12 cellular contexts compared by ENCODE assay signal in the genomic region with DNA sequence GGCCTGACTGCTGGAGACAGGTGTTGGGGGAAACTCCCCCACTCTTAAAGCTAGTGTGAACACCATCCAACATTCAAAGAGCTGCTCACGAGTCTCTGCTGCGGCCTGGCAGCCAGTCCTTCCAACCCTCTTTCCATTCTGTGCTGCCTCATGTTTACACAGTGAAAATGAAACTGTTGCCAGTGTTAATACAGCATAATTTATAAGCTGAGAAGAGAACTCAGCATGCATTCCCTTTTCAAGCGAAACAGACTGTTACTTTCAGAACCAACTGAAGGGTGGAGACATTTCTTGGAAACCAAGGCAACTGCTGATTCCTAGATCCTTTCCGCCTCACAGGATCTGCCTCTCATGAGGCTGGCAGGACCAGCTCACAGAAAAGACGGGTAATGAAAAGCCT.
DNase-seq lines count a peak whose midpoint lies in the region; ATAC-seq and TF ChIP-seq lines count a peak whose summit lies in the region.
"Had no signal": no experiment of that assay in that cellular context is flagged by ENCODE, and none has a peak within 500 bp of the region (broad histone marks: within the 10 kb centered on the region; RNA-seq: fewer than 3 reads in every experiment).

No MANE protein-coding gene starts in this region.

- peak overlapping the region; percentile 35 to 95 (median 92) for H3K27ac Mint-ChIP-seq in brain
- no peak overlapping the region for H3K27ac Mint-ChIP-seq in activated T-cell treated with anti-CD3 and anti-CD28 coated beads, Interleukin-2, amount 50 U/mL, for 72 hours

- peak; percentile 36 for DNase-seq in NCI-H2171 treated with DMSO at 0.1 percent for 48 hours (lab: John Stamatoyannopoulos, UW)
- no peak for DNase-seq in NCI-H2171 (lab: John Stamatoyannopoulos, UW)
- DNase-seq in activated T-cell treated with anti-CD3 and anti-CD28 coated beads, Interleukin-2, amount 50 U/mL, for 72 hours, result no peak
- no peak for DNase-seq in HUDEP-2 (lab: John Stamatoyannopoulos, UW; ENCODE audit: unreplicated experiment in 76 of 76)
- DNase-seq in germinal center (ENCODE audit: low spot score), result no peak
- DNase-seq: occipital lobe had no signal

- H3K27me3 ChIP-seq in neural cell (ENCODE audit: insufficient read depth, low read depth, low read length), result no peaks in the 10 kb centered on the region

- H3K36me3 ChIP-seq in neural cell (ENCODE audit: insufficient read depth, low read length), result no peaks in the 10 kb centered on the region

- peak overlapping the region; percentile 60 for H3K27ac ChIP-seq in neural cell (ENCODE audit: low read length)
- H3K27ac ChIP-seq: A549, SK-N-MC had no signal

- H3K79me2 ChIP-seq in neural cell (replicated peaks; ENCODE audit: insufficient read depth, low read length), result no peaks in the 10 kb centered on the region

- no peaks in the 10 kb centered on the region for H3K36me3 Mint-ChIP-seq in brain
- no peaks in the 10 kb centered on the region for H3K36me3 Mint-ChIP-seq in activated T-cell treated with anti-CD3 and anti-CD28 coated beads, Interleukin-2, amount 50 U/mL, for 72 hours (ENCODE audit: insufficient read depth in 2 of 2)

- no peaks in the 10 kb centered on the region for H4K20me1 ChIP-seq in neural cell (ENCODE audit: insufficient read depth)

- ATAC-seq in activated T-cell treated with anti-CD3 and anti-CD28 coated beads, Interleukin-2, amount 50 U/mL, for 72 hours (replicated peaks in 1 of 2), result no peak
- no peak for ATAC-seq in HG03442 (IDR thresholded peaks at IDR 0.05; ENCODE audit: unreplicated experiment)
- ATAC-seq: A549 had no signal

- H2AFZ ChIP-seq in neural cell (ENCODE audit: low read depth, low read length), result no peak overlapping the region

- H3K4me3 Mint-ChIP-seq in brain, result peak overlapping the region; percentile 45 to 54 (median 47)
- H3K4me3 Mint-ChIP-seq in activated T-cell treated with anti-CD3 and anti-CD28 coated beads, Interleukin-2, amount 50 U/mL, for 72 hours, result no peak overlapping the region
- H3K4me3 Mint-ChIP-seq: central memory CD8-positive, alpha-beta T cell had no signal

- peak overlapping the region; percentile 17 for H3K4me3 ChIP-seq in neural cell (ENCODE audit: low read length)
- H3K4me3 ChIP-seq: A549, SK-N-MC had no signal

- TF ChIP-seq CTCF in brain (conservative IDR thresholded peaks at IDR 0.05) (no peak), neural cell (IDR thresholded peaks at IDR 0.05; ENCODE audit: poor library complexity, severe bottlenecking) (no peak)

- peak; percentile 7 for TF ChIP-seq RAD21 in neural cell (conservative IDR thresholded peaks at IDR 0.05)

- H3F3A ChIP-seq in neural cell (ENCODE audit: insufficient read depth, low read length, poor library complexity, severe bottlenecking), result peaks cover 8% of the 10 kb centered on the region

- H3K9me3 ChIP-seq in neural cell (ENCODE audit: low read length), result no peaks in the 10 kb centered on the region
- H3K9me3 ChIP-seq: A549 had no signal

- H3K9me3 Mint-ChIP-seq in brain, result peaks cover 0 to 9% (median 0%) of the 10 kb centered on the region in 5 experiments
- peaks cover 0 to 1% of the 10 kb centered on the region in 2 donors for H3K9me3 Mint-ChIP-seq in activated T-cell treated with anti-CD3 and anti-CD28 coated beads, Interleukin-2, amount 50 U/mL, for 72 hours

- no peak overlapping the region for H3K4me2 ChIP-seq in neural cell (ENCODE audit: low read length)
- H3K4me2 ChIP-seq: A549 had no signal

- H3K4me1 Mint-ChIP-seq in brain, result peaks cover 49% of the 10 kb centered on the region
- H3K4me1 Mint-ChIP-seq in activated T-cell treated with anti-CD3 and anti-CD28 coated beads, Interleukin-2, amount 50 U/mL, for 72 hours (ENCODE audit: low read depth), result no peaks in the 10 kb centered on the region
- H3K4me1 Mint-ChIP-seq: central memory CD8-positive, alpha-beta T cell had no signal

- H3K9ac ChIP-seq in neural cell (ENCODE audit: low read length), result no peak overlapping the region

- no peaks in the 10 kb centered on the region for H3K27me3 Mint-ChIP-seq in brain
- H3K27me3 Mint-ChIP-seq in activated T-cell treated with anti-CD3 and anti-CD28 coated beads, Interleukin-2, amount 50 U/mL, for 72 hours (ENCODE audit: low read depth), result no peaks in the 10 kb centered on the region
- H3K27me3 Mint-ChIP-seq: central memory CD8-positive, alpha-beta T cell had no signal

- no peaks in the 10 kb centered on the region for H3K9me2 ChIP-seq in neural cell (ENCODE audit: insufficient read depth, low read length)

- TF ChIP-seq EP300 in neural cell (conservative IDR thresholded peaks at IDR 0.05; ENCODE audit: poor library complexity, severe bottlenecking), result no peak

TF ChIP-seq in neural cell, 6 proteins besides CTCF, POLR2A, EP300 and RAD21:
- TF ChIP-seq SMC3 (conservative IDR thresholded peaks at IDR 0.05; ENCODE audit: poor library complexity), result no peak
- peak; percentile 31 for TF ChIP-seq POLR2AphosphoS5 (IDR thresholded peaks at IDR 0.05)

Comparison
In these comparisons a context has a peak if more than half of its experiments do, and no peak if none do; other contexts are left out.
1. H3K4me3 Mint-ChIP-seq: peak in brain (5 of 5); none in activated T-cell treated with anti-CD3 and anti-CD28 coated beads, Interleukin-2, amount 50 U/mL, for 72 hours (0 of 2).